ENCODE assay signal across 8 cellular contexts in the genomic region with DNA sequence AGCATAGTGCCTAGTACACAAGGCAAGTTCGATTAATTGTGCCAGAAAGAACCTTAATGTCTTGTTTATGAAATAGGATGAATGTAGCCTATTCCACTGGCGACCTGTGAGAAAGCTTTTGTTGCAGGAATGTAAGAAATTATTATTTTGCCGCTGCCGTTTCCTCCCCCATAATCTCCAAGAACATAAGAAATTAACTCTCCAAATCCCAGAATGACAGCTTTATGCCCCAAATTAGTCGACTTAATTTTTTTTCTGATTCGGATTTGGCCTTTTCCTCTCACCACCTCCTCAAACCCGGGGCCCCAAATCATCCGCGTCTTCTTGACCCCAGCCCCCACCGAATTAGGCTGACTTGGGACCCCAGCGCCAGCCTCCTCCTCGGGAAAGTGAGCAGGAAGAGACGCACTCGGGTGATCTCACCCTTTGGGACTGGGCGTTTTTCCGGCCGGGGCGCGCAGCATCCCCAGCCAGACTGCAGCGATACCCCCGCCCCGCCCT. TPM values are rescaled to one million over a fixed set of nuclear protein-coding genes. Genes with fewer than 3 reads are reported as not detected.
DNase-seq lines count a peak whose midpoint lies in the region; ATAC-seq lines count a peak whose summit lies in the region.

No MANE protein-coding gene starts in this region.

- in situ Hi-C loops in Caki2 (cut with HindIII; ENCODE audit: low pct_unique_long_range_greater_than_20kb, low sequenced_read_pairs): no loop called here

- H3K4me1 Mint-ChIP-seq in naive thymus-derived CD8-positive, alpha-beta T cell: peaks cover 11 to 31% (median 21%) of the 10 kb centered on the region in 4 donors

- peak; percentile 5 for DNase-seq in Caki2 (ENCODE audit: low read depth)
- no peak for DNase-seq in Jurkat, Clone E6-1 (ENCODE audit: low read depth, low spot score)
- DNase-seq in dermis blood vessel endothelial cell: peak; percentile 37
- peak in 1 of 10 donors; percentile 7 for DNase-seq in naive thymus-derived CD8-positive, alpha-beta T cell
- DNase-seq in iPS-NIHi7 (ENCODE audit: extremely low spot score): no peak
- no peak for DNase-seq in stimulated activated CD4-positive, alpha-beta T cell treated with anti-CD3 and anti-CD28 coated beads, Interleukin-12 subunit alpha, Interleukin-12 subunit beta, amount 100 ng/mL, for 4 hours

- H3K27ac Mint-ChIP-seq in naive thymus-derived CD8-positive, alpha-beta T cell: peak overlapping the region; percentile 91 to 99 (median 96)

- ATAC-seq in naive thymus-derived CD8-positive, alpha-beta T cell: no peak
- no peak for ATAC-seq in GM18867 (IDR thresholded peaks at IDR 0.05; ENCODE audit: unreplicated experiment)
- no peak for ATAC-seq in GM21737 (IDR thresholded peaks at IDR 0.05; ENCODE audit: unreplicated experiment)

- H3K36me3 Mint-ChIP-seq in naive thymus-derived CD8-positive, alpha-beta T cell: peaks cover 0 to 2% (median 0%) of the 10 kb centered on the region in 3 donors

- POLR2A ChIA-PET in naive thymus-derived CD8-positive, alpha-beta T cell (lab: Charles Lee): interaction anchor here (0.5 to 3.9 kb wide), 10 partner anchors 11 to 267 kb away, joined by 3 to 19 read pairs (median 4); a partner anchor contains a TSS

- H3K4me3 ChIP-seq in Jurkat, Clone E6-1 (ENCODE audit: low read length): peak overlapping the region; percentile 62

- no peaks in the 10 kb centered on the region for H3K27me3 Mint-ChIP-seq in naive thymus-derived CD8-positive, alpha-beta T cell

- H3K9me3 Mint-ChIP-seq in naive thymus-derived CD8-positive, alpha-beta T cell: no peaks in the 10 kb centered on the region

- H3K4me3 Mint-ChIP-seq in naive thymus-derived CD8-positive, alpha-beta T cell: peak overlapping the region in 9 of 10 donors; percentile 89 to 95 (median 92)

RNA-seq across cellular contexts. Expression of a gene that starts 0.7 kb away (rescaled TPM):
- 100 and 104 TPM in 2 replicates for total RNA-seq in Caki2 (2014; rRNA removed; shearing (Covaris generic); ENCODE audit: low replicate concordance)
- polyA plus RNA-seq in Jurkat, Clone E6-1 (2012; ENCODE audit: insufficient read depth, insufficient read length): 191 TPM
- 505 and 734 TPM in 2 replicates for total RNA-seq in dermis blood vessel endothelial cell
- 100 to 1,000 TPM; 395 to 402 TPM for total RNA-seq in naive thymus-derived CD8-positive, alpha-beta T cell
- 100 to 1,000 TPM in 1 of 3 donors, 10 to 100 TPM in 2; 38.2 to 117 (median 57.5) TPM for polyA plus RNA-seq in naive thymus-derived CD8-positive, alpha-beta T cell

RNA-seq across cellular contexts. Expression of a gene that starts 47.2 kb away (rescaled TPM):
- 42.4 and 45.8 TPM in 2 replicates for total RNA-seq in Caki2 (2014; rRNA removed; shearing (Covaris generic); ENCODE audit: low replicate concordance)
- 57.7 TPM for polyA plus RNA-seq in Jurkat, Clone E6-1 (2012; ENCODE audit: insufficient read depth, insufficient read length)
- 19.4 and 34.2 TPM in 2 replicates for total RNA-seq in dermis blood vessel endothelial cell
- 10 to 100 TPM; 26.4 to 30.7 TPM for total RNA-seq in naive thymus-derived CD8-positive, alpha-beta T cell
- 10 to 100 TPM; 17.4 to 27.9 (median 24.9) TPM for polyA plus RNA-seq in naive thymus-derived CD8-positive, alpha-beta T cell

Comparison
In these comparisons a context has a peak if more than half of its experiments do, and no peak if none do; other contexts are left out.
1. DNase-seq: peak in Caki2 (single experiment) and dermis blood vessel endothelial cell (single experiment); none in Jurkat, Clone E6-1 (single experiment), iPS-NIHi7 (single experiment) and stimulated activated CD4-positive, alpha-beta T cell treated with anti-CD3 and anti-CD28 coated beads, Interleukin-12 subunit alpha, Interleukin-12 subunit beta, amount 100 ng/mL, for 4 hours (single experiment).